In genomic region chr2:145524836-145525235, GRCh38 we compare ENCODE assay signal across 20 cellular contexts.
DNase-seq lines count a peak whose midpoint lies in the region; ATAC-seq, FAIRE-seq and TF ChIP-seq lines count a peak whose summit lies in the region.
"Had no signal": no experiment of that assay in that cellular context is flagged by ENCODE, and none has a peak within 500 bp of the region (broad histone marks: within the 10 kb centered on the region; RNA-seq: fewer than 3 reads in every experiment).

No MANE protein-coding gene starts in this region.

- no peak overlapping the region for H3K4me3 Mint-ChIP-seq in activated CD4-positive, alpha-beta memory T cell treated with anti-CD3 and anti-CD28 coated beads, Interleukin-2, amount 10 ng/mL, durations not matched to agents 7 days and 5 days

- no peaks in the 10 kb centered on the region for H3K9me3 ChIP-seq in OCI-LY7 (ENCODE audit: low read length)
- H3K9me3 ChIP-seq: HAP-1 had no signal

- no peaks in the 10 kb centered on the region for H3K79me2 ChIP-seq in OCI-LY7 (ENCODE audit: insufficient read depth, low read depth, low read length)

- H3K27ac ChIP-seq in OCI-LY7 (ENCODE audit: low read depth, low read length, poor library complexity, severe bottlenecking), result no peak overlapping the region

- DNase-seq in EH (ENCODE audit: low read depth) (peak; percentile 7), OCI-LY7 (ENCODE audit: low spot score) (no peak), bronchial epithelial cell (ENCODE audit: low read depth) (peak; percentile 23), retinal pigment epithelial cell (ENCODE audit: low read depth) (peak; percentile 72), EL (no peak), cortex of kidney (lab: John Stamatoyannopoulos, UW) (no peak)
- DNase-seq in activated CD4-positive, alpha-beta memory T cell treated with anti-CD3 and anti-CD28 coated beads, Interleukin-2, amount 10 ng/mL, durations not matched to agents 7 days and 5 days, result no peak
- DNase-seq: C1 segment of cervical spinal cord, DND-41, GF-D8, NCI-H1436, NCI-H2029 treated with DMSO at 0.1 percent for 48 hours, NCI-H2171 treated with DMSO at 0.1 percent for 48 hours, NCI-H446 treated with DMSO at 0.1 percent for 48 hours, NCI-H774, Right ventricle myocardium superior had no signal

- no peak for ATAC-seq in GM21723 (IDR thresholded peaks at IDR 0.05; ENCODE audit: unreplicated experiment)

- no peaks in the 10 kb centered on the region for H3K27me3 ChIP-seq in bronchial epithelial cell (ENCODE audit: control insufficient read depth, insufficient read depth, low read length)

- POLR2A ChIA-PET in OCI-LY7 (lab: Charles Lee), result interaction anchor here (1.2 kb wide), 1 partner anchor 12 kb away, joined by 4 read pairs; no protein-coding TSS in a partner anchor
- POLR2A ChIA-PET in activated CD4-positive, alpha-beta memory T cell treated with anti-CD3 and anti-CD28 coated beads, Interleukin-2, amount 10 ng/mL, durations not matched to agents 7 days and 5 days (lab: Charles Lee), result no interaction called here

- no peak overlapping the region for H3K4me3 ChIP-seq in OCI-LY7 (ENCODE audit: low read depth, low read length, poor library complexity, severe bottlenecking)
- no peak overlapping the region for H3K4me3 ChIP-seq in bronchial epithelial cell (ENCODE audit: low read depth, low read length)
- no peak overlapping the region for H3K4me3 ChIP-seq in retinal pigment epithelial cell (ENCODE audit: low read length)
- H3K4me3 ChIP-seq: HAP-1 had no signal

- intact Hi-C loops in OCI-LY7 (cut with micrococcal nuclease; ENCODE audit: unreplicated experiment), result no loop called here

- no peaks in the 10 kb centered on the region for H4K20me1 ChIP-seq in OCI-LY7 (ENCODE audit: insufficient read depth, low read length)

- peak overlapping the region; percentile 44; the same call in 1 of the 2 replicates for H2AFZ ChIP-seq in OCI-LY7 (ENCODE audit: low read length)

- no peak overlapping the region for H3K27ac Mint-ChIP-seq in activated CD4-positive, alpha-beta memory T cell treated with anti-CD3 and anti-CD28 coated beads, Interleukin-2, amount 10 ng/mL, durations not matched to agents 7 days and 5 days

- BruUV-seq in OCI-LY7 (replicated peaks; lab: Mats Ljungman, UMichigan), result no TSS peak

- no peaks in the 10 kb centered on the region for H3K9me3 Mint-ChIP-seq in activated CD4-positive, alpha-beta memory T cell treated with anti-CD3 and anti-CD28 coated beads, Interleukin-2, amount 10 ng/mL, durations not matched to agents 7 days and 5 days

- no peak for TF ChIP-seq CTCF in OCI-LY7 (conservative IDR thresholded peaks at IDR 0.05; ENCODE audit: low read length)
- no peak for TF ChIP-seq CTCF in bronchial epithelial cell (IDR thresholded peaks at IDR 0.05; ENCODE audit: insufficient read depth, low read length, severe bottlenecking)
- TF ChIP-seq CTCF in retinal pigment epithelial cell (conservative IDR thresholded peaks at IDR 0.05; ENCODE audit: low read depth, low read length), result no peak

- CTCF ChIA-PET in OCI-LY7 (lab: Charles Lee; ENCODE audit: unreplicated experiment), result no interaction called here
- CTCF ChIA-PET in activated CD4-positive, alpha-beta memory T cell treated with anti-CD3 and anti-CD28 coated beads, Interleukin-2, amount 10 ng/mL, durations not matched to agents 7 days and 5 days (lab: Charles Lee), result no interaction called here

- no peaks in the 10 kb centered on the region for H3K4me1 ChIP-seq in OCI-LY7 (ENCODE audit: insufficient read depth, low read length, poor library complexity, severe bottlenecking)
- H3K4me1 ChIP-seq: HAP-1 had no signal

- no peaks in the 10 kb centered on the region for H3K27me3 Mint-ChIP-seq in activated CD4-positive, alpha-beta memory T cell treated with anti-CD3 and anti-CD28 coated beads, Interleukin-2, amount 10 ng/mL, durations not matched to agents 7 days and 5 days

- H3K9me2 ChIP-seq in OCI-LY7 (ENCODE audit: insufficient read depth, low read length), result no peaks in the 10 kb centered on the region

- H3K36me3 ChIP-seq in OCI-LY7 (ENCODE audit: insufficient read depth, low read length) (no peaks in the 10 kb centered on the region), bronchial epithelial cell (ENCODE audit: control insufficient read depth, insufficient read depth, low read length) (no peaks in the 10 kb centered on the region)
- H3K36me3 ChIP-seq: HAP-1 had no signal

- no peak overlapping the region for H3K4me2 ChIP-seq in OCI-LY7 (ENCODE audit: low read length)

- H3K36me3 Mint-ChIP-seq in activated CD4-positive, alpha-beta memory T cell treated with anti-CD3 and anti-CD28 coated beads, Interleukin-2, amount 10 ng/mL, durations not matched to agents 7 days and 5 days (ENCODE audit: low read depth), result no peaks in the 10 kb centered on the region

- H3K4me1 Mint-ChIP-seq in activated CD4-positive, alpha-beta memory T cell treated with anti-CD3 and anti-CD28 coated beads, Interleukin-2, amount 10 ng/mL, durations not matched to agents 7 days and 5 days, result no peaks in the 10 kb centered on the region

- no peak for FAIRE-seq in bronchial epithelial cell (lab: Jason Lieb, UNC)
- FAIRE-seq: A204.1, RCC 7860 had no signal

Comparison
In these comparisons a context has a peak if more than half of its experiments do, and no peak if none do; other contexts are left out.
1. DNase-seq: peak in EH (single experiment), bronchial epithelial cell (single experiment) and retinal pigment epithelial cell (single experiment); none in OCI-LY7 (single experiment), activated CD4-positive, alpha-beta memory T cell treated with anti-CD3 and anti-CD28 coated beads, Interleukin-2, amount 10 ng/mL, durations not matched to agents 7 days and 5 days (single experiment), EL (single experiment) and cortex of kidney (single experiment).